Comparison of ENCODE assay signal across 23 cellular contexts in genomic region chr10:21693418-21693817, GRCh38.
"Had no signal": no experiment of that assay in that cellular context is flagged by ENCODE, and none has a peak within 500 bp of the region (broad histone marks: within the 10 kb centered on the region; RNA-seq: fewer than 3 reads in every experiment).

No MANE protein-coding gene starts in this region.

- H3K27ac ChIP-seq: epithelial cell of prostate, gastroesophageal sphincter, parathyroid adenoma, psoas muscle, right lobe of liver, suprapubic skin, thyroid gland had no signal

- H3K4me3 ChIP-seq: esophagus squamous epithelium, gastroesophageal sphincter, mucosa of descending colon, psoas muscle, right lobe of liver, suprapubic skin, thyroid gland had no signal

- DNase-seq: effector memory CD8-positive, alpha-beta T cell; esophagus squamous epithelium; foreskin fibroblast; kidney glomerular epithelial cell; mucosa of descending colon; naive thymus-derived CD8-positive, alpha-beta T cell; nucleus accumbens; psoas muscle; retina; right lobe of liver; stimulated activated CD4-positive, alpha-beta T cell treated with anti-CD3 and anti-CD28 coated beads, Interleukin-4, amount 100 ng/mL, for 1 hour; stimulated activated CD8-positive, alpha-beta memory T cell treated with anti-CD3 and anti-CD28 coated beads, Interleukin-4, amount 100 ng/mL, for 48 hours; stimulated activated naive CD8-positive, alpha-beta T cell treated with anti-CD3 and anti-CD28 coated beads, Interleukin-15, Interleukin-2, amounts not matched to agents 100 U/mL and 50 U/mL, for 24 hours; thyroid gland had no signal

- H3K27me3 ChIP-seq: esophagus squamous epithelium, gastroesophageal sphincter, right lobe of liver, suprapubic skin, thyroid gland had no signal

- FAIRE-seq: urothelium cell line had no signal

- H2AFZ ChIP-seq: parathyroid adenoma had no signal

- H3K27me3 Mint-ChIP-seq: dendritic cell treated with granulocyte-macrophage colony-stimulating factor and Interleukin-4, amounts not matched to agents 40 ng/mL and 50 ng/mL, for 4 days; effector memory CD8-positive, alpha-beta T cell; naive thymus-derived CD8-positive, alpha-beta T cell; type B pancreatic cell had no signal

- H3K36me3 ChIP-seq: gastroesophageal sphincter, thyroid gland had no signal

- H3K4me1 ChIP-seq: parathyroid adenoma, psoas muscle, right lobe of liver, suprapubic skin, thyroid gland had no signal

- H3K9ac ChIP-seq: parathyroid adenoma had no signal

- H3K27ac Mint-ChIP-seq: dendritic cell treated with granulocyte-macrophage colony-stimulating factor and Interleukin-4, amounts not matched to agents 40 ng/mL and 50 ng/mL, for 4 days; stimulated activated effector memory CD8-positive, alpha-beta T cell treated with anti-CD3 and anti-CD28 coated beads, Interleukin-12 subunit alpha, Interleukin-12 subunit beta, amount 100 ng/mL, for 72 hours; type B pancreatic cell had no signal

- H3K4me3 Mint-ChIP-seq: dendritic cell treated with granulocyte-macrophage colony-stimulating factor and Interleukin-4, amounts not matched to agents 40 ng/mL and 50 ng/mL, for 4 days; effector memory CD8-positive, alpha-beta T cell; naive thymus-derived CD8-positive, alpha-beta T cell; neural crest cell; stimulated activated effector memory CD8-positive, alpha-beta T cell treated with anti-CD3 and anti-CD28 coated beads, Interleukin-12 subunit alpha, Interleukin-12 subunit beta, amount 100 ng/mL, for 72 hours; type B pancreatic cell had no signal

- H3K9me3 ChIP-seq: esophagus squamous epithelium, gastroesophageal sphincter, mucosa of descending colon, psoas muscle, right lobe of liver, suprapubic skin, thyroid gland had no signal

- H3K4me1 Mint-ChIP-seq: neural crest cell had no signal

- ATAC-seq: effector memory CD8-positive, alpha-beta T cell; gastroesophageal sphincter; mucosa of descending colon; naive thymus-derived CD8-positive, alpha-beta T cell; psoas muscle; right lobe of liver; stimulated activated effector memory CD8-positive, alpha-beta T cell treated with anti-CD3 and anti-CD28 coated beads, Interleukin-12 subunit alpha, Interleukin-12 subunit beta, amount 100 ng/mL, for 72 hours; stimulated activated naive CD8-positive, alpha-beta T cell treated with anti-CD3 and anti-CD28 coated beads, Interleukin-15, Interleukin-2, amounts not matched to agents 100 U/mL and 50 U/mL, for 24 hours had no signal

- H3K9me3 Mint-ChIP-seq: effector memory CD8-positive, alpha-beta T cell; stimulated activated effector memory CD8-positive, alpha-beta T cell treated with anti-CD3 and anti-CD28 coated beads, Interleukin-12 subunit alpha, Interleukin-12 subunit beta, amount 100 ng/mL, for 72 hours had no signal
